8 cellular contexts compared by ENCODE assay signal in genomic region chr3:42600958-42601675, GRCh38. TPM values are rescaled to one million over a fixed set of nuclear protein-coding genes. Genes with fewer than 3 reads are reported as not detected.
DNase-seq lines count a peak whose midpoint lies in the region; ATAC-seq and TF ChIP-seq lines count a peak whose summit lies in the region.

No MANE protein-coding gene starts in this region.

- H3K27ac ChIP-seq in CD8-positive, alpha-beta memory T cell (ENCODE audit: low read depth, low read length), result peak overlapping the region; percentile 81
- H3K27ac ChIP-seq in ascending aorta, result peak overlapping the region; percentile 95 to 97

- peaks cover 2 to 6% (median 6%) of the 10 kb centered on the region in 5 donors for H3K9me3 Mint-ChIP-seq in CD8-positive, alpha-beta memory T cell

- intact Hi-C loops in ascending aorta (cut with DNase I), result loop anchor here (1.0 to 5.0 kb wide), 4 partner anchors 11 to 146 kb away; partner anchors contain the start of gene SS18L2

- H3K27me3 ChIP-seq in CD8-positive, alpha-beta memory T cell (ENCODE audit: insufficient read depth, low read length, poor library complexity, severe bottlenecking), result no peaks in the 10 kb centered on the region
- H3K27me3 ChIP-seq in ascending aorta, result no peaks in the 10 kb centered on the region

- peaks cover 43 to 56% (median 47%) of the 10 kb centered on the region in 3 donors for H3K4me1 Mint-ChIP-seq in CD8-positive, alpha-beta memory T cell

- H3K27me3 Mint-ChIP-seq in CD8-positive, alpha-beta memory T cell, result no peaks in the 10 kb centered on the region

- CTCF ChIA-PET in CD8-positive, alpha-beta memory T cell (lab: Charles Lee), result interaction anchor here (0.9 to 2.5 kb wide), 9 partner anchors 8 to 103 kb away, joined by 3 to 8 read pairs (median 4); partner anchors contain the start of genes SEC22C, SS18L2 and VIPR1

- H3K36me3 Mint-ChIP-seq in CD8-positive, alpha-beta memory T cell, result peaks cover 5 to 42% (median 11%) of the 10 kb centered on the region in 3 donors

- peak in 3 of 5 donors; percentile 43 to 50 (median 47) for DNase-seq in CD8-positive, alpha-beta memory T cell
- DNase-seq in RKO (ENCODE audit: low spot score) (peak; percentile 90), ascending aorta (ENCODE audit: low spot score in 2 of 2) (peak; percentile 23 to 84), hepatic stellate cell (ENCODE audit: low spot score) (peak; percentile 55), renal cortical epithelial cell (ENCODE audit: low read depth) (peak; percentile 40), NCI-H187 treated with DMSO at 0.1 percent for 48 hours (lab: John Stamatoyannopoulos, UW) (no peak)

- POLR2A ChIA-PET in CD8-positive, alpha-beta memory T cell (lab: Charles Lee), result interaction anchor here (1.0 to 3.0 kb wide), 10 partner anchors 10 to 99 kb away, joined by 3 to 26 read pairs (median 6); partner anchors contain the start of genes SEC22C, SS18L2 and VIPR1

- H3K4me3 ChIP-seq in CD8-positive, alpha-beta memory T cell (ENCODE audit: low read length), result peak overlapping the region; percentile 92
- peak overlapping the region; percentile 85 to 89 for H3K4me3 ChIP-seq in ascending aorta

- peak overlapping the region; percentile 78 to 97 (median 94) for H3K27ac Mint-ChIP-seq in CD8-positive, alpha-beta memory T cell

- no peaks in the 10 kb centered on the region for H3K36me3 ChIP-seq in CD8-positive, alpha-beta memory T cell (ENCODE audit: insufficient read depth, low read length)
- peaks cover 0 to 2% of the 10 kb centered on the region in 2 donors for H3K36me3 ChIP-seq in ascending aorta

- no peak for TF ChIP-seq CTCF in ascending aorta (IDR thresholded peaks at IDR 0.05)

- H3K4me1 ChIP-seq in CD8-positive, alpha-beta memory T cell (ENCODE audit: insufficient read depth, low read length), result peaks cover 40% of the 10 kb centered on the region
- peaks cover 0 to 11% of the 10 kb centered on the region in 2 donors for H3K4me1 ChIP-seq in ascending aorta

- H3K4me3 Mint-ChIP-seq in CD8-positive, alpha-beta memory T cell, result peak overlapping the region; percentile 89 to 98 (median 94)

- H3K9me3 ChIP-seq in CD8-positive, alpha-beta memory T cell (ENCODE audit: low read length), result no peaks in the 10 kb centered on the region
- H3K9me3 ChIP-seq in ascending aorta, result no peaks in the 10 kb centered on the region

- ATAC-seq in GM19025 (IDR thresholded peaks at IDR 0.05; ENCODE audit: low read depth, unreplicated experiment) (peak; percentile 9), HG03342 (IDR thresholded peaks at IDR 0.05; ENCODE audit: unreplicated experiment) (peak; percentile 23)

RNA-seq across cellular contexts. Expression of gene NKTR, which starts 0.6 kb away (rescaled TPM):
- total RNA-seq in CD8-positive, alpha-beta memory T cell, result 10 to 100 TPM; 54.1 to 58.2 TPM
- 15.8 TPM for polyA plus RNA-seq in CD8-positive, alpha-beta memory T cell
- total RNA-seq in ascending aorta, result 41.7 TPM
- 22.9 and 68.4 TPM in 2 replicates for total RNA-seq in renal cortical epithelial cell

RNA-seq across cellular contexts. Expression of gene SS18L2, which starts 10.5 kb away (rescaled TPM):
- 10 to 100 TPM; 80.4 to 80.7 TPM for total RNA-seq in CD8-positive, alpha-beta memory T cell
- 159 TPM for polyA plus RNA-seq in CD8-positive, alpha-beta memory T cell
- total RNA-seq in ascending aorta (1.5 TPM), renal cortical epithelial cell (16.2 and 34.2 TPM in 2 replicates)

RNA-seq across cellular contexts. Expression of gene SEC22C, which starts 19.4 kb away (rescaled TPM):
- 10 to 100 TPM; 52.6 to 53.6 TPM for total RNA-seq in CD8-positive, alpha-beta memory T cell
- polyA plus RNA-seq in CD8-positive, alpha-beta memory T cell, result 45.5 TPM
- total RNA-seq in ascending aorta, result 28.3 TPM
- 66.1 and 108 TPM in 2 replicates for total RNA-seq in renal cortical epithelial cell

RNA-seq across cellular contexts. Expression of gene ZBTB47, which starts 52.4 kb away (rescaled TPM):
- total RNA-seq in CD8-positive, alpha-beta memory T cell, result under 1 TPM; 0.48 to 0.60 TPM
- polyA plus RNA-seq in CD8-positive, alpha-beta memory T cell, result not detected
- total RNA-seq in ascending aorta, result 69.3 TPM
- total RNA-seq in renal cortical epithelial cell, result 16.7 and 39.2 TPM in 2 replicates
